ENCODE assay signal across 26 cellular contexts in genomic region chr4:52976523-52977230, GRCh38.
"Had no signal": no experiment of that assay in that cellular context is flagged by ENCODE, and none has a peak within 500 bp of the region (broad histone marks: within the 10 kb centered on the region; RNA-seq: fewer than 3 reads in every experiment).

No MANE protein-coding gene starts in this region.

- H3K4me3 ChIP-seq: esophagus muscularis mucosa, heart left ventricle, pancreas, psoas muscle, testis, transverse colon had no signal

- H3K9me3 ChIP-seq: esophagus muscularis mucosa, pancreas, psoas muscle, testis, transverse colon had no signal

- DNase-seq: activated CD4-positive, alpha-beta T cell treated with anti-CD3 and anti-CD28 coated beads for 4 hours; activated CD8-positive, alpha-beta memory T cell treated with anti-CD3 and anti-CD28 coated beads, Interleukin-2, amount 10 ng/mL, durations not matched to agents 7 days and 5 days; activated CD8-positive, alpha-beta T cell treated with anti-CD3 and anti-CD28 coated beads, Interleukin-2, amount 10 ng/mL, durations not matched to agents 7 days and 5 days; activated gamma-delta T cell; activated T-cell treated with anti-CD3 and anti-CD28 coated beads for 4 hours; anterior cingulate cortex; endodermal cell; foreskin keratinocyte; heart left ventricle; hypothalamus; immature natural killer cell; kidney; left colon; mammary epithelial cell; naive B cell; nucleus accumbens; pancreas; psoas muscle; stimulated activated CD4-positive, alpha-beta T cell treated with anti-CD3 and anti-CD28 coated beads, Interleukin-15, amount 100 ng/mL, for 24 hours; stimulated activated naive CD8-positive, alpha-beta T cell treated with anti-CD3 and anti-CD28 coated beads, Interleukin-15, Interleukin-2, amounts not matched to agents 100 U/mL and 50 U/mL, for 24 hours; T-helper 2 cell; testis; transverse colon had no signal

- FAIRE-seq: bronchial epithelial cell, kidney, pancreas, urothelium cell line had no signal

- H3K27ac ChIP-seq: esophagus muscularis mucosa, foreskin keratinocyte, heart left ventricle, pancreas, psoas muscle, testis, transverse colon had no signal

- H3K36me3 ChIP-seq: esophagus muscularis mucosa, heart left ventricle, pancreas, transverse colon had no signal

- H3K27me3 ChIP-seq: esophagus muscularis mucosa, foreskin keratinocyte, heart left ventricle, pancreas, testis, transverse colon had no signal

- H3K4me1 ChIP-seq: esophagus muscularis mucosa, foreskin keratinocyte, pancreas, psoas muscle, transverse colon had no signal
